10 cellular contexts compared by ENCODE assay signal in genomic region chr6:36033144-36033543, GRCh38. TPM values are rescaled to one million over a fixed set of nuclear protein-coding genes. Genes with fewer than 3 reads are reported as not detected.
"Had no signal": no experiment of that assay in that cellular context is flagged by ENCODE, and none has a peak within 500 bp of the region (broad histone marks: within the 10 kb centered on the region; RNA-seq: fewer than 3 reads in every experiment).

No MANE protein-coding gene starts in this region.

RNA-seq across cellular contexts. Expression of gene SLC26A8, which starts 8.7 kb away (rescaled TPM):
- total RNA-seq: activated CD4-positive, alpha-beta memory T cell treated with anti-CD3 and anti-CD28 coated beads for 36 hours; activated CD4-positive, alpha-beta T cell treated with anti-CD3 and anti-CD28 coated beads, Interleukin-2, amount 10 ng/mL, durations not matched to agents 7 days and 5 days; activated T-helper 2 cell treated with anti-CD3 and anti-CD28 coated beads, Interferon-gamma antibody, Interleukin-2, Interleukin-4, amounts not matched to agents 10 μg/mL and 5 μg/mL and 100 μg/mL, durations not matched to agents 14 hours and 24 hours and 36 hours; ascending aorta; body of pancreas; bronchial epithelial cell; LHCN-M2; MCF 10A; PC-3; T-cell had no signal
